Comparison of ENCODE assay signal across 33 cellular contexts in genomic region chr5:58444805-58445204, GRCh38. TPM values are rescaled to one million over a fixed set of nuclear protein-coding genes. Genes with fewer than 3 reads are reported as not detected.
"Had no signal": no experiment of that assay in that cellular context is flagged by ENCODE, and none has a peak within 500 bp of the region (broad histone marks: within the 10 kb centered on the region; RNA-seq: fewer than 3 reads in every experiment).

No MANE protein-coding gene starts in this region.

- H3K9me3 ChIP-seq: SJCRH30 had no signal

- DNase-seq: activated CD4-positive, alpha-beta T cell treated with anti-CD3 and anti-CD28 coated beads, Interleukin-2, amount 10 ng/mL, durations not matched to agents 24 days and 14 days; activated CD4-positive, alpha-beta T cell treated with anti-CD3 and anti-CD28 coated beads, Interleukin-2, amount 50 U/mL, for 4 hours; activated CD8-positive, alpha-beta T cell treated with anti-CD3 and anti-CD28 coated beads for 36 hours; activated effector memory CD4-positive, alpha-beta T cell treated with anti-CD3 and anti-CD28 coated beads, Interleukin-2, amount 50 U/mL, for 16 hours; activated naive CD4-positive, alpha-beta T cell; activated naive CD4-positive, alpha-beta T cell treated with anti-CD3 and anti-CD28 coated beads, Interleukin-2, amount 50 U/mL, for 16 hours; activated naive CD8-positive, alpha-beta T cell treated with anti-CD3 and anti-CD28 coated beads for 36 hours; activated T-cell treated with anti-CD3 and anti-CD28 coated beads, Interleukin-2, amount 50 U/mL, for 1 hour; activated T-cell treated with anti-CD3 and anti-CD28 coated beads, Interleukin-2, amount 50 U/mL, for 72 hours; amniotic stem cell; aorta; central memory CD4-positive, alpha-beta T cell; NCI-H1092 treated with DMSO at 0.1 percent for 48 hours; NCI-H1417; NCI-H146; NCI-H187; NCI-H2029 treated with DMSO at 0.1 percent for 48 hours; NCI-H226; NCI-H446 treated with DMSO at 0.1 percent for 48 hours; NCI-H524; NCI-H69; SHP77; SJCRH30; T1000; WERI-Rb-1 had no signal

- H3K36me3 ChIP-seq: SJCRH30, WERI-Rb-1 had no signal

- H3K27me3 ChIP-seq: SJCRH30 had no signal

- H3K36me3 Mint-ChIP-seq: activated naive CD8-positive, alpha-beta T cell treated with anti-CD3 and anti-CD28 coated beads for 36 hours had no signal

- H3K4me1 Mint-ChIP-seq: activated CD4-positive, alpha-beta T cell treated with anti-CD3 and anti-CD28 coated beads, Interleukin-2, amount 10 ng/mL, durations not matched to agents 24 days and 14 days; activated naive CD8-positive, alpha-beta T cell treated with anti-CD3 and anti-CD28 coated beads for 36 hours; activated T-helper 17 cell treated with anti-CD3 and anti-CD28 coated beads, Interleukin-2, amount 50 U/mL, for 72 hours had no signal

- FAIRE-seq: RCC 7860 had no signal

- H3K27ac ChIP-seq: KMS-11, SJCRH30, SK-N-MC, WERI-Rb-1 had no signal

- H3K4me3 Mint-ChIP-seq: activated CD4-positive, alpha-beta T cell treated with anti-CD3 and anti-CD28 coated beads, Interleukin-2, amount 10 ng/mL, durations not matched to agents 24 days and 14 days; activated CD8-positive, alpha-beta T cell treated with anti-CD3 and anti-CD28 coated beads for 36 hours; activated naive CD8-positive, alpha-beta T cell treated with anti-CD3 and anti-CD28 coated beads for 36 hours; activated T-cell treated with anti-CD3 and anti-CD28 coated beads, Interleukin-2, amount 50 U/mL, for 72 hours; activated T-helper 17 cell treated with anti-CD3 and anti-CD28 coated beads, Interleukin-2, amount 50 U/mL, for 72 hours had no signal

- H3K27ac Mint-ChIP-seq: activated CD4-positive, alpha-beta T cell treated with anti-CD3 and anti-CD28 coated beads, Interleukin-2, amount 10 ng/mL, durations not matched to agents 24 days and 14 days; activated CD8-positive, alpha-beta T cell treated with anti-CD3 and anti-CD28 coated beads for 36 hours; activated naive CD8-positive, alpha-beta T cell treated with anti-CD3 and anti-CD28 coated beads for 36 hours; activated T-cell treated with anti-CD3 and anti-CD28 coated beads, Interleukin-2, amount 50 U/mL, for 72 hours; activated T-helper 17 cell treated with anti-CD3 and anti-CD28 coated beads, Interleukin-2, amount 50 U/mL, for 72 hours had no signal

- H3K4me2 ChIP-seq: KMS-11 had no signal

- ATAC-seq: activated CD8-positive, alpha-beta T cell treated with anti-CD3 and anti-CD28 coated beads for 36 hours; activated T-cell treated with anti-CD3 and anti-CD28 coated beads, Interleukin-2, amount 50 U/mL, for 72 hours; activated T-helper 17 cell treated with anti-CD3 and anti-CD28 coated beads, Interleukin-2, amount 50 U/mL, for 72 hours had no signal

- H3K9me3 Mint-ChIP-seq: activated CD4-positive, alpha-beta T cell treated with anti-CD3 and anti-CD28 coated beads, Interleukin-2, amount 10 ng/mL, durations not matched to agents 24 days and 14 days; activated naive CD8-positive, alpha-beta T cell treated with anti-CD3 and anti-CD28 coated beads for 36 hours; activated T-helper 17 cell treated with anti-CD3 and anti-CD28 coated beads, Interleukin-2, amount 50 U/mL, for 72 hours had no signal

- H3K4me3 ChIP-seq: SJCRH30, SK-N-MC had no signal

RNA-seq across cellular contexts. Expression of gene GAPT, which starts 46.4 kb away (rescaled TPM):
- total RNA-seq: activated CD4-positive, alpha-beta T cell treated with anti-CD3 and anti-CD28 coated beads, Interleukin-2, amount 10 ng/mL, durations not matched to agents 24 days and 14 days; activated CD8-positive, alpha-beta memory T cell treated with anti-CD3 and anti-CD28 coated beads for 36 hours; activated CD8-positive, alpha-beta T cell treated with anti-CD3 and anti-CD28 coated beads for 36 hours; activated T-cell treated with anti-CD3 and anti-CD28 coated beads, Interleukin-2, amount 50 U/mL, for 72 hours; activated T-helper 17 cell treated with anti-CD3 and anti-CD28 coated beads, Interleukin-2, amount 50 U/mL, for 72 hours; LHCN-M2; SJCRH30; T-helper 1 cell treated with Interleukin-12 subunit alpha and Interleukin-12 subunit beta and Interleukin-4 antibody, amounts not matched to agents 30 ng/mL and 1 ng/mL, for 36 hours; T-helper 2 cell treated with Interferon-gamma antibody and Interleukin-4, amounts not matched to agents 100 ng/mL and 5 ng/mL, for 36 hours had no signal
